9 cellular contexts compared by ENCODE assay signal in genomic region chr1:221987860-221988520, GRCh38.
DNase-seq lines count a peak whose midpoint lies in the region; ATAC-seq and TF ChIP-seq lines count a peak whose summit lies in the region.
"Had no signal": no experiment of that assay in that cellular context is flagged by ENCODE, and none has a peak within 500 bp of the region (broad histone marks: within the 10 kb centered on the region; RNA-seq: fewer than 3 reads in every experiment).

No MANE protein-coding gene starts in this region.

- ATAC-seq in sciatic nerve: no peak

- no peaks in the 10 kb centered on the region for H3K27me3 ChIP-seq in SJSA1 (replicated peaks)

- peak; percentile 33 for DNase-seq in AG08395 (ENCODE audit: low spot score)
- peak in 1 of 2 experiments; percentile 45 for DNase-seq in SJSA1 (ENCODE audit: low read depth in 1 of 2, low spot score in 2 of 2)
- DNase-seq in foreskin fibroblast: peak; percentile 81 to 89
- DNase-seq in NOMO-1 (lab: John Stamatoyannopoulos, UW; ENCODE audit: unreplicated experiment in 2 of 2): no peak
- no peak for DNase-seq in mesenteric fat pad (ENCODE audit: low spot score)
- no peak for DNase-seq in DMS79 treated with DMSO at 0.1 percent for 48 hours (lab: John Stamatoyannopoulos, UW)
- no peak for DNase-seq in sciatic nerve (ENCODE audit: low spot score)
- DNase-seq: NCI-H187 had no signal

- TF ChIP-seq CTCF in HEK293 (tag by site-specific recombination; IDR thresholded peaks at IDR 0.05) (no peak), foreskin fibroblast (IDR thresholded peaks at IDR 0.05; ENCODE audit: low read depth, low read length) (no peak)

- CTCF ChIA-PET in HEK293 (lab: Yijun Ruan, JAX): interaction anchor here (0.6 to 0.9 kb wide), 2 partner anchors 26 to 327 kb away, joined by 3 read pairs; no protein-coding TSS in a partner anchor

- POLR2A ChIA-PET in HEK293 (lab: Yijun Ruan, JAX): no interaction called here

- H3K4me3 ChIP-seq in HEK293 (ENCODE audit: low read depth, low read length) (no peak overlapping the region), SJSA1 (no peak overlapping the region), foreskin fibroblast (ENCODE audit: low read depth in 1 of 2, low read length in 2 of 2) (no peak overlapping the region)

- H3K9me3 ChIP-seq in HEK293 (ENCODE audit: control insufficient read depth, insufficient read depth, low read depth, low read length) (no peaks in the 10 kb centered on the region), SJSA1 (replicated peaks) (no peaks in the 10 kb centered on the region)

- no peak overlapping the region for H3K27ac ChIP-seq in HEK293 (ENCODE audit: extremely low read depth, low read depth, low read length)
- peak overlapping the region; percentile 31; the same call in 1 of the 2 replicates for H3K27ac ChIP-seq in SJSA1

- H3K4me1 ChIP-seq in HEK293 (ENCODE audit: control insufficient read depth, insufficient read depth, low read length): no peaks in the 10 kb centered on the region
- peaks cover 24% of the 10 kb centered on the region for H3K4me1 ChIP-seq in SJSA1 (replicated peaks)

- intact Hi-C loops in sciatic nerve (cut with DNase I): no loop called here

- H3K36me3 ChIP-seq in HEK293 (ENCODE audit: control insufficient read depth in 2 of 2, insufficient read depth in 1 of 2, low read length in 2 of 2) (no peaks in the 10 kb centered on the region), SJSA1 (no peaks in the 10 kb centered on the region)

TF ChIP-seq in HEK293, 187 proteins besides CTCF, POLR2A, EP300 and RAD21:
- TF ChIP-seq ZNF26 (tag by site-specific recombination; IDR thresholded peaks at IDR 0.05) (no peak), ZNF629 (tag by site-specific recombination; IDR thresholded peaks at IDR 0.05) (peak; percentile 45; the same call in 1 of the 2 replicates)

Comparison
In these comparisons a context has a peak if more than half of its experiments do, and no peak if none do; other contexts are left out.
1. DNase-seq: peak in AG08395 (single experiment) and foreskin fibroblast (2 of 2); none in NOMO-1 (0 of 2), mesenteric fat pad (single experiment), DMS79 treated with DMSO at 0.1 percent for 48 hours (single experiment) and sciatic nerve (single experiment).